In genomic region chr1:115652236-115652788, GRCh38 we compare ENCODE assay signal across 21 cellular contexts. TPM values are rescaled to one million over a fixed set of nuclear protein-coding genes. Genes with fewer than 3 reads are reported as not detected.
A peak's percentile ranks its signal among the peaks of the same experiment; 100 is the strongest.
DNase-seq lines count a peak whose midpoint lies in the region; ATAC-seq and TF ChIP-seq lines count a peak whose summit lies in the region.
"Had no signal": no experiment of that assay in that cellular context is flagged by ENCODE, and none has a peak within 500 bp of the region (broad histone marks: within the 10 kb centered on the region; RNA-seq: fewer than 3 reads in every experiment).

No MANE protein-coding gene starts in this region.

- H3K9me3 ChIP-seq in left ventricle myocardium inferior (replicated peaks) (no peaks in the 10 kb centered on the region), adrenal gland (replicated peaks in 1 of 3) (no peaks in the 10 kb centered on the region), gastrocnemius medialis (no peaks in the 10 kb centered on the region)
- H3K9me3 ChIP-seq: MG63 had no signal

- peaks cover 11% of the 10 kb centered on the region for H3K27me3 Mint-ChIP-seq in activated T-cell treated with anti-CD3 and anti-CD28 coated beads, Interleukin-2, amount 50 U/mL, for 24 hours
- H3K27me3 Mint-ChIP-seq: CD4-positive, alpha-beta memory T cell had no signal

- no peak overlapping the region for H3K4me3 Mint-ChIP-seq in activated T-cell treated with anti-CD3 and anti-CD28 coated beads, Interleukin-2, amount 50 U/mL, for 24 hours
- H3K4me3 Mint-ChIP-seq: CD4-positive, alpha-beta memory T cell had no signal

- TF ChIP-seq CTCF in left ventricle myocardium inferior (IDR thresholded peaks at IDR 0.05; ENCODE audit: borderline replicate concordance) (no peak), adrenal gland (IDR thresholded peaks at IDR 0.05) (no peak), gastrocnemius medialis (IDR thresholded peaks at IDR 0.05 in 4 of 5, conservative IDR thresholded peaks at IDR 0.05 in 1 of 5) (no peak)

- no peak for TF ChIP-seq POLR2A in adrenal gland (IDR thresholded peaks at IDR 0.05)
- TF ChIP-seq POLR2A in gastrocnemius medialis (IDR thresholded peaks at IDR 0.05) = no peak

- intact Hi-C loops in left ventricle myocardium superior (cut with micrococcal nuclease) = no loop called here
- intact Hi-C loops in left ventricle myocardium inferior (cut with micrococcal nuclease) = no loop called here
- intact Hi-C loops in adrenal gland (cut with DNase I) = no loop called here
- intact Hi-C loops in gastrocnemius medialis (cut with DNase I; ENCODE audit: low total_unique reads) = no loop called here

- H3K4me1 ChIP-seq in left ventricle myocardium inferior (peaks cover 78% of the 10 kb centered on the region), adrenal gland (replicated peaks in 1 of 2) (peaks cover 49 to 64% of the 10 kb centered on the region in 2 donors), gastrocnemius medialis (peaks cover 0 to 3% of the 10 kb centered on the region in 2 donors)

- H3K4me1 Mint-ChIP-seq in activated T-cell treated with anti-CD3 and anti-CD28 coated beads, Interleukin-2, amount 50 U/mL, for 24 hours (ENCODE audit: low read depth) = peaks cover 8% of the 10 kb centered on the region

- 50 to 75% (median 54%) methylated on average over 2 of the region's 2 CpGs for WGBS in adrenal gland, 4 donors

- H3K36me3 ChIP-seq in left ventricle myocardium inferior (peaks cover 10% of the 10 kb centered on the region), adrenal gland (replicated peaks in 1 of 2) (no peaks in the 10 kb centered on the region), gastrocnemius medialis (no peaks in the 10 kb centered on the region)

- in situ Hi-C loops in gastrocnemius medialis (cut with MboI; ENCODE audit: low sequenced_read_pairs in 4 of 4) = no loop called here

- H3K27ac Mint-ChIP-seq in activated T-cell treated with anti-CD3 and anti-CD28 coated beads, Interleukin-2, amount 50 U/mL, for 24 hours = no peak overlapping the region
- H3K27ac Mint-ChIP-seq: CD4-positive, alpha-beta memory T cell had no signal

- H3K27ac ChIP-seq in left ventricle myocardium inferior (replicated peaks) = no peak overlapping the region
- peak overlapping the region in 1 of 5 donors; percentile 1 for H3K27ac ChIP-seq in adrenal gland
- no peak overlapping the region for H3K27ac ChIP-seq in gastrocnemius medialis
- H3K27ac ChIP-seq: PC-9 had no signal

- no peak overlapping the region for H3K4me3 ChIP-seq in left ventricle myocardium inferior
- no peak overlapping the region for H3K4me3 ChIP-seq in adrenal gland
- H3K4me3 ChIP-seq in gastrocnemius medialis = no peak overlapping the region
- H3K4me3 ChIP-seq: MG63, PC-9 had no signal

- H3K9me3 Mint-ChIP-seq in activated T-cell treated with anti-CD3 and anti-CD28 coated beads, Interleukin-2, amount 50 U/mL, for 24 hours = no peaks in the 10 kb centered on the region
- H3K9me3 Mint-ChIP-seq: CD4-positive, alpha-beta memory T cell had no signal

- DNase-seq in left ventricle myocardium superior (peak; percentile 44), left ventricle myocardium inferior (no peak), adrenal gland (peak in 6 of 7 donors; percentile 33 to 72 (median 66)), islet precursor cell (peak; percentile 10), NCI-H187 treated with DMSO at 0.1 percent for 48 hours (lab: John Stamatoyannopoulos, UW) (no peak), gastrocnemius medialis (no peak)
- no peak for DNase-seq in activated T-cell treated with anti-CD3 and anti-CD28 coated beads, Interleukin-2, amount 50 U/mL, for 24 hours
- DNase-seq: C1 segment of cervical spinal cord; CD4-positive, alpha-beta memory T cell; COR-L47; HCEC 1CT; MG63; NCI-H1105 treated with DMSO at 0.1 percent for 48 hours; NCI-H146; NCI-H2029; NCI-H446; NCI-H526; PC-9; RPMI8226; SHP77 treated with DMSO at 0.1 percent for 48 hours; SW 1271 had no signal

- ATAC-seq in left ventricle myocardium superior = peak; percentile 73
- ATAC-seq in gastrocnemius medialis = no peak

- no peaks in the 10 kb centered on the region for H3K36me3 Mint-ChIP-seq in activated T-cell treated with anti-CD3 and anti-CD28 coated beads, Interleukin-2, amount 50 U/mL, for 24 hours (ENCODE audit: low read depth)
- H3K36me3 Mint-ChIP-seq: CD4-positive, alpha-beta memory T cell had no signal

- no peaks in the 10 kb centered on the region for H3K27me3 ChIP-seq in left ventricle myocardium inferior (ENCODE audit: low read depth)
- H3K27me3 ChIP-seq in adrenal gland = no peaks in the 10 kb centered on the region
- no peaks in the 10 kb centered on the region for H3K27me3 ChIP-seq in gastrocnemius medialis
- H3K27me3 ChIP-seq: MG63 had no signal

RNA-seq across cellular contexts. Expression of gene VANGL1, which starts 10.5 kb away (rescaled TPM):
- total RNA-seq in left ventricle myocardium superior (5.5 TPM), left ventricle myocardium inferior (5.9 TPM), adrenal gland (10 to 100 TPM; 10.1 to 19.1 (median 11.9) TPM), gastrocnemius medialis (1 to 10 TPM in 3 of 4 donors, under 1 TPM in 1; 0.66 to 1.2 (median 1.1) TPM)
- 1 to 10 TPM; 2.0 to 9.9 (median 2.2) TPM for polyA plus RNA-seq in adrenal gland

Comparison
In these comparisons a context has a peak if more than half of its experiments do, and no peak if none do; other contexts are left out.
1. DNase-seq: peak in left ventricle myocardium superior (single experiment), adrenal gland (6 of 7) and islet precursor cell (single experiment); none in left ventricle myocardium inferior (single experiment), activated T-cell treated with anti-CD3 and anti-CD28 coated beads, Interleukin-2, amount 50 U/mL, for 24 hours (single experiment), NCI-H187 treated with DMSO at 0.1 percent for 48 hours (single experiment) and gastrocnemius medialis (0 of 2).